22 cellular contexts compared by ENCODE assay signal in the genomic region with DNA sequence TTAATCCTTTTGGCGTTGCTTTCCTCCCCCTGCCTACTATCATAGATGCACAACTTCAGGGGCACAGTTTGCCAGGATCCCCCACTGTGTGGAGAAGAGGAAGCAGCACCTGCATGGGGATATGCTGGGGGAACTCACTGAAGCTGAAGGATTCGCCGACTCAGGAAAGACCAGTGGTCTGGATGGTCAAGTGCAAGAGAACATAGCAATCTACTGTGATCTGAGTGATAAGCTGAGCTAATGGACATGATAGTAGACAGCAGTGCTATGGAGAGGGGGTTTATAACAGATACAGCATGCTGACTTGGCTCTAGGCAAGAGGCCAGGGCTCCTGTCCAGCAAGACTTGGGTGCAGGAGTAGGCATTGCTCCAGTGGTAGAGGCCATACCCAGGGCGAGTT.
"Had no signal": no experiment of that assay in that cellular context is flagged by ENCODE, and none has a peak within 500 bp of the region (broad histone marks: within the 10 kb centered on the region; RNA-seq: fewer than 3 reads in every experiment).

No MANE protein-coding gene starts in this region.

- FAIRE-seq: HTR-8/SVneo had no signal

- H3K4me1 ChIP-seq: SJCRH30 had no signal

- H3K27ac ChIP-seq: HL-60, RWPE1, SJCRH30, SK-N-MC had no signal

- H3K4me3 ChIP-seq: SJCRH30, SK-N-MC had no signal

- DNase-seq: KBM-7; NCI-H1092; NCI-H1105 treated with DMSO at 0.1 percent for 48 hours; NCI-H1417 treated with DMSO at 0.1 percent for 48 hours; NCI-H146; NCI-H1694 treated with DMSO at 0.1 percent for 48 hours; NCI-H1930; NCI-H2081; NCI-H2107; NCI-H2227 treated with DMSO at 0.1 percent for 48 hours; NCI-H524; NCI-H526 treated with DMSO at 0.1 percent for 48 hours; NCI-H748 treated with DMSO at 0.1 percent for 48 hours; NK-92 treated with Interleukin-12 subunit alpha and Interleukin-12 subunit beta, amount 100 ng/mL, for 24 hours; PC-3; SHP77 treated with DMSO at 0.1 percent for 48 hours; SJCRH30 had no signal

- ATAC-seq: Panc1, PC-3 had no signal

- H3K9me3 ChIP-seq: SJCRH30 had no signal

- H3K36me3 ChIP-seq: SJCRH30 had no signal

- H3K27me3 ChIP-seq: SJCRH30 had no signal
